In genomic region chr20:54054516-54054915, GRCh38 we compare ENCODE assay signal across 28 cellular contexts. TPM values are rescaled to one million over a fixed set of nuclear protein-coding genes. Genes with fewer than 3 reads are reported as not detected.
DNase-seq lines count a peak whose midpoint lies in the region; ATAC-seq and TF ChIP-seq lines count a peak whose summit lies in the region.
"Had no signal": no experiment of that assay in that cellular context is flagged by ENCODE, and none has a peak within 500 bp of the region (broad histone marks: within the 10 kb centered on the region; RNA-seq: fewer than 3 reads in every experiment).

No MANE protein-coding gene starts in this region.

- WGBS in mammary epithelial cell (ENCODE audit: low coverage, missing lambda C conversion rate): 59% methylated on average over 3 of the region's 5 CpGs
- WGBS in body of pancreas, 2 donors: 19 to 21% methylated on average over 5 of the region's 5 CpGs
- WGBS in esophagus squamous epithelium, 2 donors: 44 to 48% methylated on average over 5 of the region's 5 CpGs

- H2AFZ ChIP-seq in mammary epithelial cell (ENCODE audit: low read depth, low read length): no peak overlapping the region

- in situ Hi-C loops in mammary epithelial cell (cut with MboI; ENCODE audit: low sequenced_read_pairs in 2 of 2): loop anchor here in 1 of 2 donors (25.0 kb wide), 1 partner anchor 492 kb away; no protein-coding TSS in a partner anchor

- H3K9ac ChIP-seq in mammary epithelial cell (ENCODE audit: insufficient read depth, low read length): no peak overlapping the region

- H3K27ac ChIP-seq in mammary epithelial cell (ENCODE audit: insufficient read depth, low read depth, low read length) (no peak overlapping the region), body of pancreas (peak overlapping the region in 1 of 4 donors; percentile 18), esophagus squamous epithelium (no peak overlapping the region)
- H3K27ac ChIP-seq: 22Rv1, C4-2B, HL-60, SJCRH30 had no signal

- H3K4me1 Mint-ChIP-seq in MCF 10A (ENCODE audit: insufficient read depth, unreplicated experiment): no peaks in the 10 kb centered on the region
- H3K4me1 Mint-ChIP-seq in naive thymus-derived CD8-positive, alpha-beta T cell: peaks cover 0 to 8% (median 7%) of the 10 kb centered on the region in 4 donors

- dilution Hi-C loops in mammary epithelial cell (cut with HindIII; ENCODE audit: low sequenced_read_pairs): loop anchor here (5.0 kb wide), 2 partner anchors 33 to 97 kb away; no protein-coding TSS in a partner anchor

- CTCF ChIA-PET in mammary epithelial cell (lab: Charles Lee; ENCODE audit: low non-redundant PET) (no interaction called here), MCF 10A (lab: Yijun Ruan, JAX) (interaction anchor here (0.5 to 1.6 kb wide), 6 partner anchors 8 to 627 kb away, joined by 3 to 6 read pairs (median 3); no protein-coding TSS in a partner anchor)

- H3K36me3 Mint-ChIP-seq in MCF 10A (ENCODE audit: insufficient read depth, unreplicated experiment): no peaks in the 10 kb centered on the region
- H3K36me3 Mint-ChIP-seq in naive thymus-derived CD8-positive, alpha-beta T cell: peaks cover 0 to 4% (median 0%) of the 10 kb centered on the region in 3 donors
- H3K36me3 Mint-ChIP-seq: CD8-positive, alpha-beta T cell had no signal

- TF ChIP-seq CTCF in mammary epithelial cell (conservative IDR thresholded peaks at IDR 0.05 in 1 of 2, IDR thresholded peaks at IDR 0.05 in 1 of 2; ENCODE audit: extremely low read depth in 1 of 2, insufficient read depth in 1 of 2, low read depth in 1 of 2, low read length in 2 of 2) (no peak), MCF 10A (IDR thresholded peaks at IDR 0.05; ENCODE audit: unreplicated experiment) (no peak), body of pancreas (IDR thresholded peaks at IDR 0.05) (no peak), esophagus squamous epithelium (IDR thresholded peaks at IDR 0.05) (no peak)

- DNase-seq in mammary epithelial cell (peak; percentile 31), MCF 10A (ENCODE audit: unreplicated experiment) (no peak), body of pancreas (peak; percentile 41 to 86 (median 51)), left colon (peak in 1 of 2 donors; percentile 30), esophagus squamous epithelium (lab: John Stamatoyannopoulos, UW) (no peak)
- no peak for DNase-seq in activated naive CD4-positive, alpha-beta T cell treated with anti-CD3 and anti-CD28 coated beads, Interleukin-2, amount 50 U/mL, for 16 hours
- no peak for DNase-seq in naive thymus-derived CD8-positive, alpha-beta T cell
- DNase-seq: CD8-positive, alpha-beta T cell; DMS79 treated with DMSO at 0.1 percent for 48 hours; GF-D8; KBM-7; MG63; NCI-H1417; NCI-H1694; NCI-H2029 treated with DMSO at 0.1 percent for 48 hours; NCI-H446 treated with DMSO at 0.1 percent for 48 hours; NCI-H526; SJCRH30 had no signal

- no peak overlapping the region for H3K4me3 Mint-ChIP-seq in MCF 10A (ENCODE audit: unreplicated experiment)
- H3K4me3 Mint-ChIP-seq in naive thymus-derived CD8-positive, alpha-beta T cell: no peak overlapping the region
- H3K4me3 Mint-ChIP-seq: B cell; CD8-positive, alpha-beta T cell had no signal

- H3K4me2 ChIP-seq in mammary epithelial cell (ENCODE audit: insufficient read depth, low read depth, low read length): no peak overlapping the region

- BruUV-seq in mammary epithelial cell (replicated peaks; lab: Mats Ljungman, UMichigan) (no TSS peak), MCF 10A (replicated peaks; lab: Mats Ljungman, UMichigan) (no TSS peak)

- no peak overlapping the region for H3K27ac Mint-ChIP-seq in MCF 10A (ENCODE audit: low read depth, unreplicated experiment)
- no peak overlapping the region for H3K27ac Mint-ChIP-seq in naive thymus-derived CD8-positive, alpha-beta T cell
- H3K27ac Mint-ChIP-seq: B cell; CD8-positive, alpha-beta T cell had no signal

- peak; percentile 87 for ATAC-seq in body of pancreas
- ATAC-seq in left colon: peak; percentile 82
- ATAC-seq in HG02852 (IDR thresholded peaks at IDR 0.05; ENCODE audit: unreplicated experiment): no peak
- no peak for ATAC-seq in naive thymus-derived CD8-positive, alpha-beta T cell
- ATAC-seq: CD8-positive, alpha-beta T cell; HCT116; SK-N-SH treated with all-trans-retinoic acid at 6 μM for 48 hours had no signal

- H3K36me3 ChIP-seq in mammary epithelial cell (ENCODE audit: insufficient read depth, low read length) (no peaks in the 10 kb centered on the region), body of pancreas (replicated peaks in 1 of 2; ENCODE audit: insufficient read depth in 1 of 2, low read depth in 2 of 2) (no peaks in the 10 kb centered on the region), esophagus squamous epithelium (no peaks in the 10 kb centered on the region)
- H3K36me3 ChIP-seq: MG63, SJCRH30 had no signal

- H4K20me1 ChIP-seq in mammary epithelial cell (ENCODE audit: insufficient read depth, low read length): no peaks in the 10 kb centered on the region

- H3K9me3 ChIP-seq in mammary epithelial cell (replicated peaks; ENCODE audit: insufficient read depth, low read length) (no peaks in the 10 kb centered on the region), body of pancreas (no peaks in the 10 kb centered on the region), esophagus squamous epithelium (no peaks in the 10 kb centered on the region)
- H3K9me3 ChIP-seq: SJCRH30 had no signal

- intact Hi-C loops in mammary epithelial cell (cut with micrococcal nuclease): no loop called here
- intact Hi-C loops in MCF 10A (cut with micrococcal nuclease): no loop called here
- intact Hi-C loops in body of pancreas (cut with DNase I): no loop called here
- intact Hi-C loops in left colon (cut with DNase I, micrococcal nuclease): loop anchor here in 1 of 2 donors (10.0 kb wide), 1 partner anchor 480 kb away; no protein-coding TSS in a partner anchor
- intact Hi-C loops in esophagus squamous epithelium (cut with DNase I): no loop called here

- H3K27me3 Mint-ChIP-seq in MCF 10A (ENCODE audit: insufficient read depth, unreplicated experiment): no peaks in the 10 kb centered on the region
- peaks cover 0 to 13% (median 4%) of the 10 kb centered on the region in 5 donors for H3K27me3 Mint-ChIP-seq in naive thymus-derived CD8-positive, alpha-beta T cell

- H3K4me3 ChIP-seq in mammary epithelial cell (replicated peaks in 1 of 3; ENCODE audit: insufficient read depth in 1 of 3, low read depth in 2 of 3, low read length in 3 of 3) (no peak overlapping the region), body of pancreas (no peak overlapping the region), esophagus squamous epithelium (no peak overlapping the region)
- H3K4me3 ChIP-seq: MG63, SJCRH30 had no signal

- peaks cover 7% of the 10 kb centered on the region for H3K9me3 Mint-ChIP-seq in MCF 10A (ENCODE audit: unreplicated experiment)
- H3K9me3 Mint-ChIP-seq in naive thymus-derived CD8-positive, alpha-beta T cell: peaks cover 0 to 2% (median 0%) of the 10 kb centered on the region in 9 donors

- no peaks in the 10 kb centered on the region for H3K4me1 ChIP-seq in mammary epithelial cell (ENCODE audit: insufficient read depth, low read length)
- peaks cover 3% of the 10 kb centered on the region for H3K4me1 ChIP-seq in body of pancreas
- H3K4me1 ChIP-seq in esophagus squamous epithelium: no peaks in the 10 kb centered on the region
- H3K4me1 ChIP-seq: Caco-2, SJCRH30 had no signal

- TF ChIP-seq POLR2A in body of pancreas (IDR thresholded peaks at IDR 0.05) (no peak), esophagus squamous epithelium (IDR thresholded peaks at IDR 0.05) (no peak)

- H3K79me2 ChIP-seq in mammary epithelial cell (ENCODE audit: insufficient read depth, low read length): no peaks in the 10 kb centered on the region

- POLR2A ChIA-PET in MCF 10A (lab: Yijun Ruan, JAX): interaction anchor here (1.0 to 1.5 kb wide), 2 partner anchors 11 to 21 kb away, joined by 3 to 4 read pairs; no protein-coding TSS in a partner anchor
- POLR2A ChIA-PET in naive thymus-derived CD8-positive, alpha-beta T cell (lab: Charles Lee): no interaction called here

- H3K27me3 ChIP-seq in mammary epithelial cell (ENCODE audit: insufficient read depth, low read length): no peaks in the 10 kb centered on the region
- no peaks in the 10 kb centered on the region for H3K27me3 ChIP-seq in body of pancreas
- no peaks in the 10 kb centered on the region for H3K27me3 ChIP-seq in esophagus squamous epithelium
- H3K27me3 ChIP-seq: MG63, SJCRH30 had no signal

RNA-seq across cellular contexts. Expression of gene BCAS1, which starts 15.9 kb away (rescaled TPM):
- total RNA-seq in mammary epithelial cell: not detected
- not detected for polyA plus RNA-seq in mammary epithelial cell
- not detected for polyA minus RNA-seq in mammary epithelial cell
- total RNA-seq in MCF 10A (2022): not detected in 2 replicates
- total RNA-seq in body of pancreas: 1 to 10 TPM in 1 of 2 donors, not detected in 1; 2.1 TPM
- total RNA-seq in left colon: 100 to 1,000 TPM; 149 to 152 TPM
- total RNA-seq in esophagus squamous epithelium: 1 to 10 TPM in 3 of 4 donors, under 1 TPM in 1; 0.97 to 9.3 (median 4.4) TPM
- not detected for total RNA-seq in naive thymus-derived CD8-positive, alpha-beta T cell
- polyA plus RNA-seq in naive thymus-derived CD8-positive, alpha-beta T cell: not detected
- total RNA-seq: CD8-positive, alpha-beta T cell; H4; LHCN-M2 had no signal

Comparison
In these comparisons a context has a peak if more than half of its experiments do, and no peak if none do; other contexts are left out.
1. DNase-seq: peak in mammary epithelial cell (single experiment) and body of pancreas (4 of 4); none in MCF 10A (single experiment), activated naive CD4-positive, alpha-beta T cell treated with anti-CD3 and anti-CD28 coated beads, Interleukin-2, amount 50 U/mL, for 16 hours (single experiment), esophagus squamous epithelium (single experiment) and naive thymus-derived CD8-positive, alpha-beta T cell (0 of 10).
2. ATAC-seq: peak in body of pancreas (single experiment) and left colon (single experiment); none in HG02852 (single experiment) and naive thymus-derived CD8-positive, alpha-beta T cell (0 of 2).
3. RNA of gene BCAS1, which starts 15.9 kb away (total RNA-seq): 149 to 152 TPM in left colon; 0.97 to 9.3 TPM in esophagus squamous epithelium, 2.1 TPM in body of pancreas, not detected in mammary epithelial cell, not detected in MCF 10A and not detected in naive thymus-derived CD8-positive, alpha-beta T cell; every median in the first group is over 10 times any median in the second.